In the genomic region with DNA sequence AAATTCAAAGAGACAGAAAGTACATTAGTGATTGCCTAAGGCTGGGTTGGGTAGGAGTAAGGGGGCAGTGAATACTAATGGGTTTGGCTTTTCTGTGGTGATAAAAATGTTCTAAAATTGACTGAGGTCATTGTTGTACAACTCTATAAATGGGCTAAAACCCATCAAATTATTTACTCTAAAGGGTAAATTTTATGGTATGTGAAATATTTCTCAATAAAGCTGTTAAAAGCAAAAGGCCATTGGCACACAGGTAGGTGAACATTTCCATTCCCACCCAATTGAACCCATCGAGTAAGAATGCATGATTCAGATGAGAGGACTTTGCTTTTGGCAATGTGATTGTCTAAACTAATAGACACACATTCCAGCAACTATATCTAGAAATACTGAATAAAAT, we compare ENCODE assay signal across 18 cellular contexts.
DNase-seq lines count a peak whose midpoint lies in the region; ATAC-seq and TF ChIP-seq lines count a peak whose summit lies in the region.
"Had no signal": no experiment of that assay in that cellular context is flagged by ENCODE, and none has a peak within 500 bp of the region (broad histone marks: within the 10 kb centered on the region; RNA-seq: fewer than 3 reads in every experiment).

No MANE protein-coding gene starts in this region.

- intact Hi-C loops in PC-3 (cut with micrococcal nuclease) = no loop called here
- intact Hi-C loops in mammary epithelial cell (cut with micrococcal nuclease) = no loop called here

- no peak overlapping the region for H3K4me3 Mint-ChIP-seq in activated CD8-positive, alpha-beta memory T cell treated with anti-CD3 and anti-CD28 coated beads, Interleukin-2, amount 10 ng/mL, durations not matched to agents 7 days and 5 days
- H3K4me3 Mint-ChIP-seq: CD14-positive monocyte; CD4-positive, alpha-beta memory T cell; IgD-negative memory B cell had no signal

- CTCF ChIA-PET in PC-3 (lab: Charles Lee) (no interaction called here), mammary epithelial cell (lab: Charles Lee; ENCODE audit: low non-redundant PET) (interaction anchor here (0.7 kb wide), 1 partner anchor 402 kb away, joined by 3 read pairs; no protein-coding TSS in a partner anchor)
- CTCF ChIA-PET in activated CD8-positive, alpha-beta memory T cell treated with anti-CD3 and anti-CD28 coated beads, Interleukin-2, amount 10 ng/mL, durations not matched to agents 7 days and 5 days (lab: Charles Lee) = no interaction called here

- peaks cover 3% of the 10 kb centered on the region for H3K27me3 Mint-ChIP-seq in activated CD8-positive, alpha-beta memory T cell treated with anti-CD3 and anti-CD28 coated beads, Interleukin-2, amount 10 ng/mL, durations not matched to agents 7 days and 5 days
- H3K27me3 Mint-ChIP-seq: IgD-negative memory B cell had no signal

- peak; percentile 56 for DNase-seq in HS-27A (ENCODE audit: low read depth)
- peak; percentile 62 for DNase-seq in PC-3
- peak; percentile 60 for DNase-seq in mammary epithelial cell
- peak; percentile 71 to 90 for DNase-seq in foreskin keratinocyte
- no peak for DNase-seq in DMS153 (lab: John Stamatoyannopoulos, UW)
- no peak for DNase-seq in activated CD4-positive, alpha-beta T cell treated with anti-CD3 and anti-CD28 coated beads for 48 hours
- no peak for DNase-seq in activated CD8-positive, alpha-beta memory T cell treated with anti-CD3 and anti-CD28 coated beads, Interleukin-2, amount 10 ng/mL, durations not matched to agents 7 days and 5 days
- DNase-seq: 8988T, DMS79 treated with DMSO at 0.1 percent for 48 hours, GF-D8, GM23248 had no signal

- no peaks in the 10 kb centered on the region for H3K36me3 Mint-ChIP-seq in activated CD8-positive, alpha-beta memory T cell treated with anti-CD3 and anti-CD28 coated beads, Interleukin-2, amount 10 ng/mL, durations not matched to agents 7 days and 5 days
- H3K36me3 Mint-ChIP-seq: CD14-positive monocyte; CD4-positive, alpha-beta memory T cell; IgD-negative memory B cell had no signal

- peaks cover 3% of the 10 kb centered on the region; the same call in 1 of the 2 replicates for H3K4me1 ChIP-seq in PC-3 (ENCODE audit: insufficient read depth, low read length)
- peaks cover 8% of the 10 kb centered on the region for H3K4me1 ChIP-seq in mammary epithelial cell (ENCODE audit: insufficient read depth, low read length)
- H3K4me1 ChIP-seq in foreskin keratinocyte = peaks cover 12% of the 10 kb centered on the region
- H3K4me1 ChIP-seq: BLaER1, HAP-1 had no signal

- no peaks in the 10 kb centered on the region for H3F3A ChIP-seq in PC-3 (ENCODE audit: low read length, unreplicated experiment)

- no peaks in the 10 kb centered on the region for H3K9me3 Mint-ChIP-seq in activated CD8-positive, alpha-beta memory T cell treated with anti-CD3 and anti-CD28 coated beads, Interleukin-2, amount 10 ng/mL, durations not matched to agents 7 days and 5 days (ENCODE audit: low read depth)

- H2AFZ ChIP-seq in PC-3 (ENCODE audit: low read length) (no peak overlapping the region), mammary epithelial cell (ENCODE audit: low read depth, low read length) (no peak overlapping the region)
- H2AFZ ChIP-seq: GM23248 had no signal

- no peaks in the 10 kb centered on the region for H3K36me3 ChIP-seq in PC-3 (ENCODE audit: low read depth, low read length)
- H3K36me3 ChIP-seq in mammary epithelial cell (ENCODE audit: insufficient read depth, low read length) = no peaks in the 10 kb centered on the region
- H3K36me3 ChIP-seq: BLaER1, HAP-1 had no signal

- WGBS in mammary epithelial cell (ENCODE audit: low coverage, missing lambda C conversion rate) = 0% methylated on average over 1 of the region's 1 CpG

- no peak overlapping the region for H3K4me3 ChIP-seq in PC-3 (ENCODE audit: low read length)
- H3K4me3 ChIP-seq in mammary epithelial cell (replicated peaks in 1 of 3; ENCODE audit: insufficient read depth in 1 of 3, low read depth in 2 of 3, low read length in 3 of 3) = no peak overlapping the region
- H3K4me3 ChIP-seq: BLaER1, GM23248, HAP-1 had no signal

- no peaks in the 10 kb centered on the region for H3K27me3 ChIP-seq in PC-3 (ENCODE audit: low read length)
- H3K27me3 ChIP-seq in mammary epithelial cell (ENCODE audit: insufficient read depth, low read length) = no peaks in the 10 kb centered on the region
- H3K27me3 ChIP-seq in foreskin keratinocyte = no peaks in the 10 kb centered on the region
- H3K27me3 ChIP-seq: BLaER1 had no signal

- POLR2A ChIA-PET in PC-3 (lab: Charles Lee; ENCODE audit: unreplicated experiment) = no interaction called here

- H3K79me2 ChIP-seq in PC-3 (ENCODE audit: low read length) (no peaks in the 10 kb centered on the region), mammary epithelial cell (ENCODE audit: insufficient read depth, low read length) (no peaks in the 10 kb centered on the region)

- no peak overlapping the region for H3K27ac Mint-ChIP-seq in activated CD8-positive, alpha-beta memory T cell treated with anti-CD3 and anti-CD28 coated beads, Interleukin-2, amount 10 ng/mL, durations not matched to agents 7 days and 5 days
- H3K27ac Mint-ChIP-seq: CD14-positive monocyte; CD4-positive, alpha-beta memory T cell; IgD-negative memory B cell had no signal

- in situ Hi-C loops in mammary epithelial cell (cut with MboI; ENCODE audit: low sequenced_read_pairs in 2 of 2) = no loop called here

- TF ChIP-seq CTCF in PC-3 (conservative IDR thresholded peaks at IDR 0.05; ENCODE audit: low read depth, low read length) (no peak), mammary epithelial cell (conservative IDR thresholded peaks at IDR 0.05 in 1 of 2, IDR thresholded peaks at IDR 0.05 in 1 of 2; ENCODE audit: extremely low read depth in 1 of 2, insufficient read depth in 1 of 2, low read depth in 1 of 2, low read length in 2 of 2) (no peak), foreskin keratinocyte (conservative IDR thresholded peaks at IDR 0.05) (no peak)

- no peaks in the 10 kb centered on the region for H4K20me1 ChIP-seq in PC-3 (ENCODE audit: low read length)
- no peaks in the 10 kb centered on the region for H4K20me1 ChIP-seq in mammary epithelial cell (ENCODE audit: insufficient read depth, low read length)
- H4K20me1 ChIP-seq: BLaER1 had no signal

- H3K9me3 ChIP-seq in PC-3 (ENCODE audit: low read length) = no peaks in the 10 kb centered on the region
- H3K9me3 ChIP-seq in mammary epithelial cell (replicated peaks; ENCODE audit: insufficient read depth, low read length) = no peaks in the 10 kb centered on the region
- H3K9me3 ChIP-seq: BLaER1, HAP-1 had no signal

- no peak overlapping the region for H3K27ac ChIP-seq in PC-3 (ENCODE audit: low read length)
- H3K27ac ChIP-seq in mammary epithelial cell (ENCODE audit: insufficient read depth, low read depth, low read length) = no peak overlapping the region
- H3K27ac ChIP-seq in foreskin keratinocyte = no peak overlapping the region
- H3K27ac ChIP-seq: BLaER1, GM23248 had no signal

- no peaks in the 10 kb centered on the region for H3K9me2 ChIP-seq in PC-3 (replicated peaks; ENCODE audit: low read length)

- no peak for ATAC-seq in PC-3
- ATAC-seq in foreskin keratinocyte = no peak
- no peak for ATAC-seq in GM21515 (IDR thresholded peaks at IDR 0.05; ENCODE audit: unreplicated experiment)
- no peak for ATAC-seq in activated CD8-positive, alpha-beta memory T cell treated with anti-CD3 and anti-CD28 coated beads, Interleukin-2, amount 10 ng/mL, durations not matched to agents 7 days and 5 days
- ATAC-seq: HepG2 had no signal

- dilution Hi-C loops in mammary epithelial cell (cut with HindIII; ENCODE audit: low sequenced_read_pairs) = no loop called here

- no peaks in the 10 kb centered on the region for H3K4me1 Mint-ChIP-seq in activated CD8-positive, alpha-beta memory T cell treated with anti-CD3 and anti-CD28 coated beads, Interleukin-2, amount 10 ng/mL, durations not matched to agents 7 days and 5 days
- H3K4me1 Mint-ChIP-seq: CD14-positive monocyte had no signal

- H3K9ac ChIP-seq in PC-3 (ENCODE audit: low read length) = no peak overlapping the region
- no peak overlapping the region for H3K9ac ChIP-seq in mammary epithelial cell (ENCODE audit: insufficient read depth, low read length)
- H3K9ac ChIP-seq: BLaER1, GM23248 had no signal

- BruUV-seq in PC-3 (replicated peaks; lab: Mats Ljungman, UMichigan) = no TSS peak
- BruUV-seq in mammary epithelial cell (replicated peaks; lab: Mats Ljungman, UMichigan) = no TSS peak

- H3K4me2 ChIP-seq in PC-3 (ENCODE audit: low read length) (no peak overlapping the region), mammary epithelial cell (ENCODE audit: insufficient read depth, low read depth, low read length) (peak overlapping the region; percentile 47)
- H3K4me2 ChIP-seq: BLaER1 had no signal

Comparison
In these comparisons a context has a peak if more than half of its experiments do, and no peak if none do; other contexts are left out.
1. DNase-seq: peak in HS-27A (single experiment), PC-3 (single experiment), mammary epithelial cell (single experiment) and foreskin keratinocyte (2 of 2); none in DMS153 (single experiment), activated CD4-positive, alpha-beta T cell treated with anti-CD3 and anti-CD28 coated beads for 48 hours (single experiment) and activated CD8-positive, alpha-beta memory T cell treated with anti-CD3 and anti-CD28 coated beads, Interleukin-2, amount 10 ng/mL, durations not matched to agents 7 days and 5 days (single experiment).